ENCODE assay signal across 1 cellular context in genomic region chr6:128350416-128351254, GRCh38.
TF ChIP-seq lines count a peak whose summit lies in the region.

No MANE protein-coding gene starts in this region.

TF ChIP-seq in HepG2, 621 proteins besides CTCF, POLR2A, EP300 and RAD21 (continued from another document and continues in another):
- peak; percentile 13; the same call in 1 of the 2 replicates for TF ChIP-seq ZNF362 (CRISPR knock-in tag; IDR thresholded peaks at IDR 0.05; ENCODE audit: borderline replicate concordance)
- TF ChIP-seq TCF7 (IDR thresholded peaks at IDR 0.05; ENCODE audit: low read depth) = peak; percentile 49; the same call in 1 of the 2 replicates
- TF ChIP-seq ZNF598 (CRISPR knock-in tag; IDR thresholded peaks at IDR 0.05; ENCODE audit: borderline replicate concordance) = no peak
- TF ChIP-seq TFE3 (CRISPR knock-in tag; IDR thresholded peaks at IDR 0.05) = no peak
- TF ChIP-seq CHD2 (IDR thresholded peaks at IDR 0.05; ENCODE audit: low read depth, low read length) = no peak
- TF ChIP-seq FOXJ3 (CRISPR knock-in tag; IDR thresholded peaks at IDR 0.05; ENCODE audit: borderline replicate concordance) = peak; percentile 54; the same call in 1 of the 2 replicates
- TF ChIP-seq, protein P1, sequence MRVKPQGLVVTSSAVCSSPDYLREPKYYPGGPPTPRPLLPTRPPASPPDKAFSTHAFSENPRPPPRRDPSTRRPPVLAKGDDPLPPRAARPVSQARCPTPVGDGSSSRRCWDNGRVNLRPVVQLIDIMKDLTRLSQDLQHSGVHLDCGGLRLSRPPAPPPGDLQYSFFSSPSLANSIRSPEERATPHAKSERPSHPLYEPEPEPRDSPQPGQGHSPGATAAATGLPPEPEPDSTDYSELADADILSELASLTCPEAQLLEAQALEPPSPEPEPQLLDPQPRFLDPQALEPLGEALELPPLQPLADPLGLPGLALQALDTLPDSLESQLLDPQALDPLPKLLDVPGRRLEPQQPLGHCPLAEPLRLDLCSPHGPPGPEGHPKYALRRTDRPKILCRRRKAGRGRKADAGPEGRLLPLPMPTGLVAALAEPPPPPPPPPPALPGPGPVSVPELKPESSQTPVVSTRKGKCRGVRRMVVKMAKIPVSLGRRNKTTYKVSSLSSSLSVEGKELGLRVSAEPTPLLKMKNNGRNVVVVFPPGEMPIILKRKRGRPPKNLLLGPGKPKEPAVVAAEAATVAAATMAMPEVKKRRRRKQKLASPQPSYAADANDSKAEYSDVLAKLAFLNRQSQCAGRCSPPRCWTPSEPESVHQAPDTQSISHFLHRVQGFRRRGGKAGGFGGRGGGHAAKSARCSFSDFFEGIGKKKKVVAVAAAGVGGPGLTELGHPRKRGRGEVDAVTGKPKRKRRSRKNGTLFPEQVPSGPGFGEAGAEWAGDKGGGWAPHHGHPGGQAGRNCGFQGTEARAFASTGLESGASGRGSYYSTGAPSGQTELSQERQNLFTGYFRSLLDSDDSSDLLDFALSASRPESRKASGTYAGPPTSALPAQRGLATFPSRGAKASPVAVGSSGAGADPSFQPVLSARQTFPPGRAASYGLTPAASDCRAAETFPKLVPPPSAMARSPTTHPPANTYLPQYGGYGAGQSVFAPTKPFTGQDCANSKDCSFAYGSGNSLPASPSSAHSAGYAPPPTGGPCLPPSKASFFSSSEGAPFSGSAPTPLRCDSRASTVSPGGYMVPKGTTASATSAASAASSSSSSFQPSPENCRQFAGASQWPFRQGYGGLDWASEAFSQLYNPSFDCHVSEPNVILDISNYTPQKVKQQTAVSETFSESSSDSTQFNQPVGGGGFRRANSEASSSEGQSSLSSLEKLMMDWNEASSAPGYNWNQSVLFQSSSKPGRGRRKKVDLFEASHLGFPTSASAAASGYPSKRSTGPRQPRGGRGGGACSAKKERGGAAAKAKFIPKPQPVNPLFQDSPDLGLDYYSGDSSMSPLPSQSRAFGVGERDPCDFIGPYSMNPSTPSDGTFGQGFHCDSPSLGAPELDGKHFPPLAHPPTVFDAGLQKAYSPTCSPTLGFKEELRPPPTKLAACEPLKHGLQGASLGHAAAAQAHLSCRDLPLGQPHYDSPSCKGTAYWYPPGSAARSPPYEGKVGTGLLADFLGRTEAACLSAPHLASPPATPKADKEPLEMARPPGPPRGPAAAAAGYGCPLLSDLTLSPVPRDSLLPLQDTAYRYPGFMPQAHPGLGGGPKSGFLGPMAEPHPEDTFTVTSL (CRISPR knock-in tag; IDR thresholded peaks at IDR 0.05; ENCODE audit: borderline replicate concordance) = peak; percentile 61; the same call in 1 of the 2 replicates
- TF ChIP-seq STAT5B (CRISPR knock-in tag; IDR thresholded peaks at IDR 0.05) = no peak
- TF ChIP-seq NFE2L2 (IDR thresholded peaks at IDR 0.05; ENCODE audit: low read length) = no peak
- no peak for TF ChIP-seq ATM (IDR thresholded peaks at IDR 0.05; ENCODE audit: borderline replicate concordance)
- 0 out of 2 replicates have a peak, but pooled peaks have one; percentile 55 for TF ChIP-seq ZSCAN29 (CRISPR knock-in tag; conservative IDR thresholded peaks at IDR 0.05)
- TF ChIP-seq, protein P2, sequence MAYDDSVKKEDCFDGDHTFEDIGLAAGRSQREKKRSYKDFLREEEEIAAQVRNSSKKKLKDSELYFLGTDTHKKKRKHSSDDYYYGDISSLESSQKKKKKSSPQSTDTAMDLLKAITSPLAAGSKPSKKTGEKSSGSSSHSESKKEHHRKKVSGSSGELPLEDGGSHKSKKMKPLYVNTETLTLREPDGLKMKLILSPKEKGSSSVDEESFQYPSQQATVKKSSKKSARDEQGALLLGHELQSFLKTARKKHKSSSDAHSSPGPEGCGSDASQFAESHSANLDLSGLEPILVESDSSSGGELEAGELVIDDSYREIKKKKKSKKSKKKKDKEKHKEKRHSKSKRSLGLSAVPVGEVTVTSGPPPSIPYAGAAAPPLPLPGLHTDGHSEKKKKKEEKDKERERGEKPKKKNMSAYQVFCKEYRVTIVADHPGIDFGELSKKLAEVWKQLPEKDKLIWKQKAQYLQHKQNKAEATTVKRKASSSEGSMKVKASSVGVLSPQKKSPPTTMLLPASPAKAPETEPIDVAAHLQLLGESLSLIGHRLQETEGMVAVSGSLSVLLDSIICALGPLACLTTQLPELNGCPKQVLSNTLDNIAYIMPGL (CRISPR knock-in tag; IDR thresholded peaks at IDR 0.05; ENCODE audit: borderline replicate concordance in 1 of 2, low read depth in 1 of 2) = no peak
- TF ChIP-seq, protein P3, sequence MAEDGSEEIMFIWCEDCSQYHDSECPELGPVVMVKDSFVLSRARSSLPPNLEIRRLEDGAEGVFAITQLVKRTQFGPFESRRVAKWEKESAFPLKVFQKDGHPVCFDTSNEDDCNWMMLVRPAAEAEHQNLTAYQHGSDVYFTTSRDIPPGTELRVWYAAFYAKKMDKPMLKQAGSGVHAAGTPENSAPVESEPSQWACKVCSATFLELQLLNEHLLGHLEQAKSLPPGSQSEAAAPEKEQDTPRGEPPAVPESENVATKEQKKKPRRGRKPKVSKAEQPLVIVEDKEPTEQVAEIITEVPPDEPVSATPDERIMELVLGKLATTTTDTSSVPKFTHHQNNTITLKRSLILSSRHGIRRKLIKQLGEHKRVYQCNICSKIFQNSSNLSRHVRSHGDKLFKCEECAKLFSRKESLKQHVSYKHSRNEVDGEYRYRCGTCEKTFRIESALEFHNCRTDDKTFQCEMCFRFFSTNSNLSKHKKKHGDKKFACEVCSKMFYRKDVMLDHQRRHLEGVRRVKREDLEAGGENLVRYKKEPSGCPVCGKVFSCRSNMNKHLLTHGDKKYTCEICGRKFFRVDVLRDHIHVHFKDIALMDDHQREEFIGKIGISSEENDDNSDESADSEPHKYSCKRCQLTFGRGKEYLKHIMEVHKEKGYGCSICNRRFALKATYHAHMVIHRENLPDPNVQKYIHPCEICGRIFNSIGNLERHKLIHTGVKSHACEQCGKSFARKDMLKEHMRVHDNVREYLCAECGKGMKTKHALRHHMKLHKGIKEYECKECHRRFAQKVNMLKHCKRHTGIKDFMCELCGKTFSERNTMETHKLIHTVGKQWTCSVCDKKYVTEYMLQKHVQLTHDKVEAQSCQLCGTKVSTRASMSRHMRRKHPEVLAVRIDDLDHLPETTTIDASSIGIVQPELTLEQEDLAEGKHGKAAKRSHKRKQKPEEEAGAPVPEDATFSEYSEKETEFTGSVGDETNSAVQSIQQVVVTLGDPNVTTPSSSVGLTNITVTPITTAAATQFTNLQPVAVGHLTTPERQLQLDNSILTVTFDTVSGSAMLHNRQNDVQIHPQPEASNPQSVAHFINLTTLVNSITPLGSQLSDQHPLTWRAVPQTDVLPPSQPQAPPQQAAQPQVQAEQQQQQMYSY (CRISPR knock-in tag; IDR thresholded peaks at IDR 0.05) = no peak
- TF ChIP-seq ZNF446 (CRISPR knock-in tag; IDR thresholded peaks at IDR 0.05) = no peak
- TF ChIP-seq FOSL2 (CRISPR knock-in tag; IDR thresholded peaks at IDR 0.05) = peak; percentile 16; the same call in 1 of the 2 replicates
- TF ChIP-seq WIZ (CRISPR knock-in tag; IDR thresholded peaks at IDR 0.05) = no peak
- no peak for TF ChIP-seq ARHGAP35 (CRISPR knock-in tag; IDR thresholded peaks at IDR 0.05; ENCODE audit: borderline replicate concordance)
- TF ChIP-seq, protein P4, sequence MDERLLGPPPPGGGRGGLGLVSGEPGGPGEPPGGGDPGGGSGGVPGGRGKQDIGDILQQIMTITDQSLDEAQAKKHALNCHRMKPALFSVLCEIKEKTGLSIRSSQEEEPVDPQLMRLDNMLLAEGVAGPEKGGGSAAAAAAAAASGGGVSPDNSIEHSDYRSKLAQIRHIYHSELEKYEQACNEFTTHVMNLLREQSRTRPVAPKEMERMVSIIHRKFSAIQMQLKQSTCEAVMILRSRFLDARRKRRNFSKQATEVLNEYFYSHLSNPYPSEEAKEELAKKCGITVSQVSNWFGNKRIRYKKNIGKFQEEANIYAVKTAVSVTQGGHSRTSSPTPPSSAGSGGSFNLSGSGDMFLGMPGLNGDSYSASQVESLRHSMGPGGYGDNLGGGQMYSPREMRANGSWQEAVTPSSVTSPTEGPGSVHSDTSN (CRISPR knock-in tag; IDR thresholded peaks at IDR 0.05) = no peak
- no peak for TF ChIP-seq NFE2 (CRISPR knock-in tag; IDR thresholded peaks at IDR 0.05)
- TF ChIP-seq SALL1 (CRISPR knock-in tag; IDR thresholded peaks at IDR 0.05) = no peak
- no peak for TF ChIP-seq E2F1 (CRISPR knock-in tag; IDR thresholded peaks at IDR 0.05)
- no peak for TF ChIP-seq ZFP36L2 (CRISPR knock-in tag; IDR thresholded peaks at IDR 0.05)
- no peak for TF ChIP-seq DNMT3B (CRISPR knock-in tag; conservative IDR thresholded peaks at IDR 0.05)
- TF ChIP-seq ZNF674 (CRISPR knock-in tag; IDR thresholded peaks at IDR 0.05; ENCODE audit: low read depth) = no peak
- no peak for TF ChIP-seq MIER3 (CRISPR knock-in tag; IDR thresholded peaks at IDR 0.05; ENCODE audit: borderline replicate concordance)
- no peak for TF ChIP-seq ZNF839 (CRISPR knock-in tag; IDR thresholded peaks at IDR 0.05; ENCODE audit: borderline replicate concordance)
- TF ChIP-seq SOX5 (CRISPR knock-in tag; IDR thresholded peaks at IDR 0.05; ENCODE audit: borderline replicate concordance) = peak; percentile 64; the same call in 1 of the 2 replicates
- no peak for TF ChIP-seq ZNF333 (CRISPR knock-in tag; IDR thresholded peaks at IDR 0.05; ENCODE audit: borderline replicate concordance)
- TF ChIP-seq ZNF615 (CRISPR knock-in tag; IDR thresholded peaks at IDR 0.05; ENCODE audit: borderline replicate concordance) = no peak
- no peak for TF ChIP-seq CREB1 (IDR thresholded peaks at IDR 0.05)
- 0 out of 2 replicates have a peak, but pooled peaks have one; percentile 18 for TF ChIP-seq CREB1 (CRISPR knock-in tag; IDR thresholded peaks at IDR 0.05)
- TF ChIP-seq ZNF569 (CRISPR knock-in tag; IDR thresholded peaks at IDR 0.05; ENCODE audit: borderline replicate concordance) = no peak
- TF ChIP-seq MEF2D (CRISPR knock-in tag; IDR thresholded peaks at IDR 0.05) = no peak
- TF ChIP-seq DMAP1 (CRISPR knock-in tag; IDR thresholded peaks at IDR 0.05) = no peak
- TF ChIP-seq KDM3A (CRISPR knock-in tag; IDR thresholded peaks at IDR 0.05; ENCODE audit: low read depth) = no peak
- TF ChIP-seq HNF4G (IDR thresholded peaks at IDR 0.05; ENCODE audit: borderline replicate concordance, low read depth, low read length) = no peak
- no peak for TF ChIP-seq HNF4G (CRISPR knock-in tag; IDR thresholded peaks at IDR 0.05; ENCODE audit: borderline replicate concordance, low read depth)
- TF ChIP-seq, protein P5, sequence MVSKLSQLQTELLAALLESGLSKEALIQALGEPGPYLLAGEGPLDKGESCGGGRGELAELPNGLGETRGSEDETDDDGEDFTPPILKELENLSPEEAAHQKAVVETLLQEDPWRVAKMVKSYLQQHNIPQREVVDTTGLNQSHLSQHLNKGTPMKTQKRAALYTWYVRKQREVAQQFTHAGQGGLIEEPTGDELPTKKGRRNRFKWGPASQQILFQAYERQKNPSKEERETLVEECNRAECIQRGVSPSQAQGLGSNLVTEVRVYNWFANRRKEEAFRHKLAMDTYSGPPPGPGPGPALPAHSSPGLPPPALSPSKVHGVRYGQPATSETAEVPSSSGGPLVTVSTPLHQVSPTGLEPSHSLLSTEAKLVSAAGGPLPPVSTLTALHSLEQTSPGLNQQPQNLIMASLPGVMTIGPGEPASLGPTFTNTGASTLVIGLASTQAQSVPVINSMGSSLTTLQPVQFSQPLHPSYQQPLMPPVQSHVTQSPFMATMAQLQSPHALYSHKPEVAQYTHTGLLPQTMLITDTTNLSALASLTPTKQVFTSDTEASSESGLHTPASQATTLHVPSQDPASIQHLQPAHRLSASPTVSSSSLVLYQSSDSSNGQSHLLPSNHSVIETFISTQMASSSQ (IDR thresholded peaks at IDR 0.05; ENCODE audit: low read depth) = 0 out of 2 replicates have a peak, but pooled peaks have one; percentile 23
- TF ChIP-seq, protein P5 (CRISPR knock-in tag; IDR thresholded peaks at IDR 0.05; ENCODE audit: borderline replicate concordance) = peak; percentile 68; the same call in 1 of the 2 replicates
